In genomic region chr4:78464265-78464664, GRCh38 we compare ENCODE assay signal across 18 cellular contexts.
A peak's percentile ranks its signal among the peaks of the same experiment; 100 is the strongest.
DNase-seq lines count a peak whose midpoint lies in the region; ATAC-seq, FAIRE-seq and TF ChIP-seq lines count a peak whose summit lies in the region.
"Had no signal": no experiment of that assay in that cellular context is flagged by ENCODE, and none has a peak within 500 bp of the region (broad histone marks: within the 10 kb centered on the region; RNA-seq: fewer than 3 reads in every experiment).

No MANE protein-coding gene starts in this region.

- TF ChIP-seq CTCF in mammary epithelial cell (conservative IDR thresholded peaks at IDR 0.05 in 1 of 2, IDR thresholded peaks at IDR 0.05 in 1 of 2; ENCODE audit: extremely low read depth in 1 of 2, insufficient read depth in 1 of 2, low read depth in 1 of 2, low read length in 2 of 2) (no peak), MCF 10A (IDR thresholded peaks at IDR 0.05; ENCODE audit: unreplicated experiment) (no peak), keratinocyte (optimal IDR thresholded peaks at IDR 0.05 in 1 of 3, IDR thresholded peaks at IDR 0.05 in 1 of 3, conservative IDR thresholded peaks at IDR 0.05 in 1 of 3; ENCODE audit: extremely low read depth in 1 of 3, insufficient read depth in 2 of 3, low read length in 3 of 3) (no peak), D721Med (IDR thresholded peaks at IDR 0.05; ENCODE audit: insufficient read depth, missing control alignments) (no peak)

- H3K9me3 ChIP-seq in mammary epithelial cell (replicated peaks; ENCODE audit: insufficient read depth, low read length) (no peaks in the 10 kb centered on the region), keratinocyte (ENCODE audit: control insufficient read depth, low read depth, low read length) (no peaks in the 10 kb centered on the region)
- H3K9me3 ChIP-seq: BLaER1, Caco-2 had no signal

- no TSS peak for BruUV-seq in mammary epithelial cell (replicated peaks; lab: Mats Ljungman, UMichigan)
- BruUV-seq in MCF 10A (replicated peaks; lab: Mats Ljungman, UMichigan): no TSS peak

- ATAC-seq in GM18873 (IDR thresholded peaks at IDR 0.05; ENCODE audit: low FRiP score, unreplicated experiment): no peak

- H3K36me3 Mint-ChIP-seq in MCF 10A (ENCODE audit: insufficient read depth, unreplicated experiment): no peaks in the 10 kb centered on the region
- H3K36me3 Mint-ChIP-seq: CD8-positive, alpha-beta memory T cell had no signal

- H3K4me2 ChIP-seq in mammary epithelial cell (ENCODE audit: insufficient read depth, low read depth, low read length) (no peak overlapping the region), keratinocyte (ENCODE audit: control insufficient read depth, extremely low read depth, insufficient read depth, low read depth, low read length) (no peak overlapping the region)
- H3K4me2 ChIP-seq: BLaER1 had no signal

- FAIRE-seq in keratinocyte (lab: Jason Lieb, UNC) (no peak), D721Med (lab: Jason Lieb, UNC) (no peak)
- FAIRE-seq: H54, HTR-8/SVneo had no signal

- no peaks in the 10 kb centered on the region for H3K36me3 ChIP-seq in mammary epithelial cell (ENCODE audit: insufficient read depth, low read length)
- no peaks in the 10 kb centered on the region for H3K36me3 ChIP-seq in keratinocyte (ENCODE audit: control insufficient read depth in 2 of 2, extremely low read depth in 1 of 2, insufficient read depth in 2 of 2, low read length in 2 of 2)
- H3K36me3 ChIP-seq: BLaER1 had no signal

- no peak overlapping the region for H2AFZ ChIP-seq in mammary epithelial cell (ENCODE audit: low read depth, low read length)
- H2AFZ ChIP-seq in keratinocyte (ENCODE audit: control insufficient read depth, low read length): no peak overlapping the region
- H2AFZ ChIP-seq: GM23248 had no signal

- dilution Hi-C loops in mammary epithelial cell (cut with HindIII; ENCODE audit: low sequenced_read_pairs) (no loop called here), keratinocyte (cut with MboI; ENCODE audit: extremely low pct_ligation_motif_present, low sequenced_read_pairs) (no loop called here)

- no peak overlapping the region for H3K27ac ChIP-seq in mammary epithelial cell (ENCODE audit: insufficient read depth, low read depth, low read length)
- no peak overlapping the region for H3K27ac ChIP-seq in keratinocyte (ENCODE audit: control insufficient read depth, insufficient read depth, low read length)
- no peak overlapping the region for H3K27ac ChIP-seq in substantia nigra (ENCODE audit: low read depth, low read length, poor library complexity, severe bottlenecking)
- H3K27ac ChIP-seq: BLaER1, GM23248 had no signal

- H3K27ac Mint-ChIP-seq in MCF 10A (ENCODE audit: low read depth, unreplicated experiment): no peak overlapping the region
- H3K27ac Mint-ChIP-seq: CD8-positive, alpha-beta memory T cell had no signal

- H3K4me1 Mint-ChIP-seq in MCF 10A (ENCODE audit: insufficient read depth, unreplicated experiment): no peaks in the 10 kb centered on the region
- H3K4me1 Mint-ChIP-seq: CD8-positive, alpha-beta memory T cell had no signal

- POLR2A ChIA-PET in MCF 10A (lab: Yijun Ruan, JAX): no interaction called here

- H3K27me3 ChIP-seq in mammary epithelial cell (ENCODE audit: insufficient read depth, low read length) (no peaks in the 10 kb centered on the region), keratinocyte (ENCODE audit: control insufficient read depth, extremely low read depth, insufficient read depth, low read length) (no peaks in the 10 kb centered on the region)
- H3K27me3 ChIP-seq: BLaER1 had no signal

- intact Hi-C loops in mammary epithelial cell (cut with micrococcal nuclease) (no loop called here), MCF 10A (cut with micrococcal nuclease) (no loop called here)

- no peaks in the 10 kb centered on the region for H3K9me3 Mint-ChIP-seq in MCF 10A (ENCODE audit: unreplicated experiment)

- no peaks in the 10 kb centered on the region for H3K9me1 ChIP-seq in keratinocyte (ENCODE audit: control insufficient read depth, extremely low read depth, insufficient read depth, low read length)

- no peaks in the 10 kb centered on the region for H3K4me1 ChIP-seq in mammary epithelial cell (ENCODE audit: insufficient read depth, low read length)
- no peaks in the 10 kb centered on the region for H3K4me1 ChIP-seq in keratinocyte (ENCODE audit: control insufficient read depth, extremely low read depth, insufficient read depth, low read length)
- H3K4me1 ChIP-seq: BLaER1, Caco-2 had no signal

- DNase-seq in mammary epithelial cell (peak; percentile 11), MCF 10A (ENCODE audit: unreplicated experiment) (no peak), SW480 (ENCODE audit: low spot score) (peak; percentile 3), keratinocyte (ENCODE audit: low read depth, low spot score) (peak; percentile 56), D721Med (ENCODE audit: insufficient read length, low spot score) (no peak), substantia nigra (lab: John Stamatoyannopoulos, UW) (no peak)
- DNase-seq in NK-92 treated with Interleukin-12 subunit alpha and Interleukin-12 subunit beta, amount 100 ng/mL, for 24 hours (lab: John Stamatoyannopoulos, UW): no peak
- DNase-seq: 8988T; AML-193; Caco-2; CD8-positive, alpha-beta memory T cell; DMS53; GF-D8; GM23248 had no signal

- no peak overlapping the region for H3K4me3 Mint-ChIP-seq in MCF 10A (ENCODE audit: unreplicated experiment)
- H3K4me3 Mint-ChIP-seq: CD8-positive, alpha-beta memory T cell had no signal

- WGBS in mammary epithelial cell (ENCODE audit: low coverage, missing lambda C conversion rate): 75% methylated on average over 6 of the region's 7 CpGs

- no peaks in the 10 kb centered on the region for H3K79me2 ChIP-seq in mammary epithelial cell (ENCODE audit: insufficient read depth, low read length)
- no peaks in the 10 kb centered on the region for H3K79me2 ChIP-seq in keratinocyte (ENCODE audit: control insufficient read depth, insufficient read depth, low read length)

- in situ Hi-C loops in mammary epithelial cell (cut with MboI; ENCODE audit: low sequenced_read_pairs in 2 of 2): no loop called here

- CTCF ChIA-PET in mammary epithelial cell (lab: Charles Lee; ENCODE audit: low non-redundant PET) (no interaction called here), MCF 10A (lab: Yijun Ruan, JAX) (no interaction called here)

- no peaks in the 10 kb centered on the region for H3K27me3 Mint-ChIP-seq in MCF 10A (ENCODE audit: insufficient read depth, unreplicated experiment)

- H3K9ac ChIP-seq in mammary epithelial cell (ENCODE audit: insufficient read depth, low read length) (no peak overlapping the region), keratinocyte (ENCODE audit: control insufficient read depth, extremely low read depth, insufficient read depth, low read length) (no peak overlapping the region)
- H3K9ac ChIP-seq: BLaER1, GM23248 had no signal

- H4K20me1 ChIP-seq in mammary epithelial cell (ENCODE audit: insufficient read depth, low read length): no peaks in the 10 kb centered on the region
- no peaks in the 10 kb centered on the region for H4K20me1 ChIP-seq in keratinocyte (ENCODE audit: control insufficient read depth, extremely low read depth, insufficient read depth, low read length)
- H4K20me1 ChIP-seq: BLaER1 had no signal

- H3K4me3 ChIP-seq in mammary epithelial cell (replicated peaks in 1 of 3; ENCODE audit: insufficient read depth in 1 of 3, low read depth in 2 of 3, low read length in 3 of 3): no peak overlapping the region
- H3K4me3 ChIP-seq in keratinocyte (ENCODE audit: control insufficient read depth in 2 of 3, extremely low read depth in 1 of 3, insufficient read depth in 2 of 3, low read depth in 1 of 3, low read length in 3 of 3): no peak overlapping the region
- H3K4me3 ChIP-seq: BLaER1, GM23248 had no signal

Comparison
In these comparisons a context has a peak if more than half of its experiments do, and no peak if none do; other contexts are left out.
1. DNase-seq: peak in mammary epithelial cell (single experiment), SW480 (single experiment) and keratinocyte (single experiment); none in MCF 10A (single experiment), D721Med (single experiment), NK-92 treated with Interleukin-12 subunit alpha and Interleukin-12 subunit beta, amount 100 ng/mL, for 24 hours (single experiment) and substantia nigra (0 of 49).